25 cellular contexts compared by ENCODE assay signal in the genomic region with DNA sequence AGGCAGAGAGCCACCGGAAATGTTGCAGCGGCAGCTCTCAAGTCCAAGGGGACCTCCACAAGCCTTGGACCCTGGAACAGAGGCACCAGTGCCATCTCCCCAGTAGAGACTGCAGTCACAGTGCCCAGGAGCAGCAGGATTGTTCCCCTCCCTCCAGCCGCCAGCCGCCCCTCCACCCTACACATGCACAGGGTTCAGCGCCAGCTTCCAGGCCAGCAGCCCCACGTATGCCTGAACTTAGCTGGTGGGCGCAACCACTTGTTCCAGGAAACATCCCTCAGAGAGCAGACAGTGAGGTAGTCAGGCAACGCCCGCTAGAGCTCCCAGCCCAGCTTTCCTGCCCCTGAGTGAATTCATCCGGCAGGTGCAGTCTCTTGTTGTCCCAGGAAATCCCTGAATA.
"Had no signal": no experiment of that assay in that cellular context is flagged by ENCODE, and none has a peak within 500 bp of the region (broad histone marks: within the 10 kb centered on the region; RNA-seq: fewer than 3 reads in every experiment).

No MANE protein-coding gene starts in this region.

- DNase-seq: effector memory CD8-positive, alpha-beta T cell; gastrocnemius medialis; heart right ventricle; hypothalamus; mammary epithelial cell; naive thymus-derived CD4-positive, alpha-beta T cell; nephron progenitor cell; psoas muscle; retina; right lobe of liver; spleen; stimulated activated CD4-positive, alpha-beta T cell treated with anti-CD3 and anti-CD28 coated beads, Interleukin-15, amount 100 ng/mL, for 24 hours; stimulated activated CD4-positive, alpha-beta T cell treated with anti-CD3 and anti-CD28 coated beads, Interleukin-1b, Interleukin-23, amount 100 ng/mL, for 48 hours; stimulated activated CD4-positive, alpha-beta T cell treated with anti-CD3 and anti-CD28 coated beads, Interleukin-4, amount 100 ng/mL, for 4 hours; stimulated activated naive CD4-positive, alpha-beta T cell; stomach; substantia nigra; trophoblast cell had no signal

- H3K27me3 Mint-ChIP-seq: dendritic cell treated with granulocyte-macrophage colony-stimulating factor and Interleukin-4, amounts not matched to agents 40 ng/mL and 50 ng/mL, for 4 days; effector memory CD8-positive, alpha-beta T cell; naive thymus-derived CD4-positive, alpha-beta T cell had no signal

- H3K4me3 Mint-ChIP-seq: dendritic cell treated with granulocyte-macrophage colony-stimulating factor and Interleukin-4, amounts not matched to agents 40 ng/mL and 50 ng/mL, for 4 days; effector memory CD8-positive, alpha-beta T cell; naive thymus-derived CD4-positive, alpha-beta T cell; nephron progenitor cell had no signal

- H3K27ac ChIP-seq: epithelial cell of prostate, esophagus muscularis mucosa, gastrocnemius medialis, heart right ventricle, neutrophil, psoas muscle, right lobe of liver, spleen, stomach had no signal

- H3K27me3 ChIP-seq: esophagus muscularis mucosa, gastrocnemius medialis, heart right ventricle, neutrophil, right lobe of liver, spleen, stomach had no signal

- ATAC-seq: effector memory CD8-positive, alpha-beta T cell; gastrocnemius medialis; heart right ventricle; left lobe of liver; naive thymus-derived CD4-positive, alpha-beta T cell; psoas muscle; right lobe of liver had no signal

- H3K4me3 ChIP-seq: esophagus muscularis mucosa, gastrocnemius medialis, heart right ventricle, psoas muscle, right lobe of liver, spleen, stomach had no signal

- H3K36me3 ChIP-seq: esophagus muscularis mucosa, gastrocnemius medialis, heart right ventricle, neutrophil, right lobe of liver, spleen, stomach had no signal

- H3K4me1 Mint-ChIP-seq: naive thymus-derived CD4-positive, alpha-beta T cell; nephron progenitor cell had no signal

- H3K4me1 ChIP-seq: esophagus muscularis mucosa, gastrocnemius medialis, heart right ventricle, psoas muscle, right lobe of liver, spleen, stomach had no signal

- H3K36me3 Mint-ChIP-seq: naive thymus-derived CD4-positive, alpha-beta T cell had no signal

- H3K27ac Mint-ChIP-seq: dendritic cell treated with granulocyte-macrophage colony-stimulating factor and Interleukin-4, amounts not matched to agents 40 ng/mL and 50 ng/mL, for 4 days; effector memory CD8-positive, alpha-beta T cell; naive thymus-derived CD4-positive, alpha-beta T cell; nephron progenitor cell had no signal

- H3K9me3 ChIP-seq: esophagus muscularis mucosa, gastrocnemius medialis, neutrophil, psoas muscle, right lobe of liver had no signal

- FAIRE-seq: islet of Langerhans, urothelium cell line had no signal
